22 cellular contexts compared by ENCODE assay signal in genomic region chr10:44185315-44185666, GRCh38.
"Had no signal": no experiment of that assay in that cellular context is flagged by ENCODE, and none has a peak within 500 bp of the region (broad histone marks: within the 10 kb centered on the region; RNA-seq: fewer than 3 reads in every experiment).

No MANE protein-coding gene starts in this region.

- H3K4me3 ChIP-seq: colonic mucosa, coronary artery, dorsolateral prefrontal cortex, esophagus squamous epithelium, gastrocnemius medialis, gastroesophageal sphincter, heart left ventricle, heart right ventricle, hepatocyte had no signal

- DNase-seq: colonic mucosa; cortex of kidney; dermis blood vessel endothelial cell; dorsolateral prefrontal cortex; effector CD4-positive, alpha-beta T cell; effector CD8-positive, alpha-beta T cell; effector memory CD4-positive, alpha-beta T cell; effector memory CD8-positive, alpha-beta T cell; endodermal cell; erythroblast; esophagus squamous epithelium; foreskin fibroblast; foreskin keratinocyte; foreskin melanocyte; gastrocnemius medialis; glutamatergic neuron; heart left ventricle; heart right ventricle had no signal

- H3K9me3 ChIP-seq: colonic mucosa, esophagus squamous epithelium, gastrocnemius medialis, gastroesophageal sphincter had no signal

- H3K36me3 ChIP-seq: colonic mucosa, esophagus squamous epithelium, gastrocnemius medialis, gastroesophageal sphincter, heart left ventricle, heart right ventricle had no signal

- H3K27me3 ChIP-seq: colonic mucosa, esophagus squamous epithelium, foreskin keratinocyte, gastrocnemius medialis, gastroesophageal sphincter, heart left ventricle, heart right ventricle, hepatocyte had no signal

- H3K27ac ChIP-seq: colonic mucosa, coronary artery, dorsolateral prefrontal cortex, epithelial cell of prostate, esophagus squamous epithelium, foreskin keratinocyte, gastrocnemius medialis, gastroesophageal sphincter, heart right ventricle, hepatocyte had no signal

- H3K4me1 ChIP-seq: colonic mucosa, esophagus squamous epithelium, foreskin keratinocyte, gastrocnemius medialis had no signal
